Comparison of ENCODE assay signal across 23 cellular contexts in genomic region chr13:45769072-45769471, GRCh38.
A peak's percentile ranks its signal among the peaks of the same experiment; 100 is the strongest.
DNase-seq lines count a peak whose midpoint lies in the region; ATAC-seq and TF ChIP-seq lines count a peak whose summit lies in the region.
"Had no signal": no experiment of that assay in that cellular context is flagged by ENCODE, and none has a peak within 500 bp of the region (broad histone marks: within the 10 kb centered on the region; RNA-seq: fewer than 3 reads in every experiment).

No MANE protein-coding gene starts in this region.

- DNase-seq in mesendoderm: peak; percentile 64
- no peak for DNase-seq in DMS 273 (lab: John Stamatoyannopoulos, UW; ENCODE audit: unreplicated experiment)
- DNase-seq: activated B cell treated with CpG ODN at 0.5 μM for 24 hours; activated CD4-positive, alpha-beta T cell treated with anti-CD3 and anti-CD28 coated beads, Interleukin-2, amount 10 ng/mL, durations not matched to agents 7 days and 5 days; activated effector memory CD4-positive, alpha-beta T cell treated with Interleukin-2 at 50 U/mL for 16 hours; BE2C; DMS53; NCI-H1092; NCI-H1930; NCI-H524; Peyer's patch; right lobe of liver; SIG-M5; stimulated activated CD8-positive, alpha-beta memory T cell treated with anti-CD3 and anti-CD28 coated beads, Interleukin-4, amount 100 ng/mL, for 48 hours; SW 1271 had no signal

- peaks cover 0 to 8% (median 5%) of the 10 kb centered on the region in 5 experiments for H3K9me3 Mint-ChIP-seq in brain
- H3K9me3 Mint-ChIP-seq: activated CD4-positive, alpha-beta T cell treated with anti-CD3 and anti-CD28 coated beads, Interleukin-2, amount 10 ng/mL, durations not matched to agents 7 days and 5 days; activated naive CD4-positive, alpha-beta T cell treated with anti-CD3 and anti-CD28 coated beads, Interleukin-2, amount 50 U/mL, for 72 hours; stimulated activated naive CD8-positive, alpha-beta T cell treated with anti-CD3 and anti-CD28 coated beads, Interleukin-15, Interleukin-2, amounts not matched to agents 100 ng/mL and 50 ng/mL, for 24 hours had no signal

- no peaks in the 10 kb centered on the region for H3K79me2 ChIP-seq in mesendoderm (ENCODE audit: control insufficient read depth, insufficient read depth, low read length)

- no peak for TF ChIP-seq CTCF in brain (conservative IDR thresholded peaks at IDR 0.05)

- peaks cover 81% of the 10 kb centered on the region for H3K4me1 Mint-ChIP-seq in brain
- H3K4me1 Mint-ChIP-seq: activated B cell treated with CpG ODN at 0.5 μM for 24 hours; activated CD4-positive, alpha-beta T cell treated with anti-CD3 and anti-CD28 coated beads, Interleukin-2, amount 10 ng/mL, durations not matched to agents 7 days and 5 days had no signal

- H3K9ac ChIP-seq in BLaER1 treated with 17β-estradiol and CSF1 and Interleukin-3, amounts not matched to agents 10 nM and 100 nM: no peak overlapping the region
- peak overlapping the region; percentile 3 for H3K9ac ChIP-seq in HUES6 (ENCODE audit: low read length)
- H3K9ac ChIP-seq in mesendoderm (ENCODE audit: low read length): no peak overlapping the region

- H4K8ac ChIP-seq in mesendoderm (ENCODE audit: low read depth, low read length): no peak overlapping the region

- no peak overlapping the region for H2AK5ac ChIP-seq in mesendoderm (ENCODE audit: low read length)

- no peaks in the 10 kb centered on the region for H3K27me3 ChIP-seq in BLaER1 treated with 17β-estradiol and CSF1 and Interleukin-3, amounts not matched to agents 10 nM and 100 nM
- H3K27me3 ChIP-seq in HUES6 (ENCODE audit: control insufficient read depth, insufficient read depth, low read length): no peaks in the 10 kb centered on the region
- no peaks in the 10 kb centered on the region for H3K27me3 ChIP-seq in mesendoderm (ENCODE audit: insufficient read depth, low read length, poor library complexity)
- H3K27me3 ChIP-seq: Peyer's patch, right lobe of liver had no signal

- H3K27me3 Mint-ChIP-seq in brain: peaks cover 15% of the 10 kb centered on the region
- H3K27me3 Mint-ChIP-seq: activated CD4-positive, alpha-beta T cell treated with anti-CD3 and anti-CD28 coated beads, Interleukin-2, amount 10 ng/mL, durations not matched to agents 7 days and 5 days had no signal

- ATAC-seq in GM19395 (IDR thresholded peaks at IDR 0.05; ENCODE audit: unreplicated experiment) (no peak), HG03108 (IDR thresholded peaks at IDR 0.05; ENCODE audit: unreplicated experiment) (no peak)
- ATAC-seq: activated naive CD4-positive, alpha-beta T cell treated with anti-CD3 and anti-CD28 coated beads, Interleukin-2, amount 50 U/mL, for 72 hours; HCT116; right lobe of liver had no signal

- peak overlapping the region; percentile 86 for H3K18ac ChIP-seq in mesendoderm (ENCODE audit: low read length)

- no peaks in the 10 kb centered on the region for H3K36me3 ChIP-seq in BLaER1 treated with 17β-estradiol and CSF1 and Interleukin-3, amounts not matched to agents 10 nM and 100 nM
- H3K36me3 ChIP-seq in HUES6 (ENCODE audit: control insufficient read depth, insufficient read depth, low read length): no peaks in the 10 kb centered on the region
- H3K36me3 ChIP-seq in mesendoderm (ENCODE audit: control insufficient read depth, insufficient read depth, low read length): no peaks in the 10 kb centered on the region
- H3K36me3 ChIP-seq: BE2C, Peyer's patch, right lobe of liver had no signal

- H3K23ac ChIP-seq in mesendoderm (ENCODE audit: low read length): no peak overlapping the region

- no peak overlapping the region for H3K4me3 ChIP-seq in BLaER1 treated with 17β-estradiol and CSF1 and Interleukin-3, amounts not matched to agents 10 nM and 100 nM
- H3K4me3 ChIP-seq in HUES6 (ENCODE audit: low read depth, low read length) (peak overlapping the region; percentile 13; the same call in 1 of the 2 replicates), mesendoderm (ENCODE audit: low read length) (no peak overlapping the region)
- H3K4me3 ChIP-seq: Peyer's patch, right lobe of liver had no signal

- H3K4me2 ChIP-seq in BLaER1 treated with 17β-estradiol and CSF1 and Interleukin-3, amounts not matched to agents 10 nM and 100 nM: peak overlapping the region; percentile 40 to 70 (median 49); a peak in 17 of 22 replicates
- H3K4me2 ChIP-seq in mesendoderm (ENCODE audit: low read length): no peak overlapping the region

- H3K4ac ChIP-seq in mesendoderm (ENCODE audit: low read depth, low read length): no peak overlapping the region

- H3K79me1 ChIP-seq in mesendoderm (ENCODE audit: low read length): no peaks in the 10 kb centered on the region

- no peak overlapping the region for H2BK15ac ChIP-seq in mesendoderm (replicated peaks; ENCODE audit: low read depth)

- H4K20me1 ChIP-seq in BLaER1 treated with 17β-estradiol and CSF1 and Interleukin-3, amounts not matched to agents 10 nM and 100 nM: no peaks in the 10 kb centered on the region

- peaks cover 7 to 17% (median 11%) of the 10 kb centered on the region in 10 experiments; a peak in 17 of 20 replicates for H3K4me1 ChIP-seq in BLaER1 treated with 17β-estradiol and CSF1 and Interleukin-3, amounts not matched to agents 10 nM and 100 nM
- H3K4me1 ChIP-seq in HUES6 (ENCODE audit: control insufficient read depth, insufficient read depth, low read length) (peaks cover 40% of the 10 kb centered on the region), mesendoderm (ENCODE audit: control insufficient read depth, low read depth, low read length) (peaks cover 7% of the 10 kb centered on the region)
- H3K4me1 ChIP-seq: BE2C, Peyer's patch, right lobe of liver had no signal

- no peak overlapping the region for H2BK5ac ChIP-seq in mesendoderm (ENCODE audit: low read length)

- peak overlapping the region; percentile 3 to 94 (median 88) for H3K27ac Mint-ChIP-seq in brain
- H3K27ac Mint-ChIP-seq: activated B cell treated with CpG ODN at 0.5 μM for 24 hours; activated CD4-positive, alpha-beta T cell treated with anti-CD3 and anti-CD28 coated beads, Interleukin-2, amount 10 ng/mL, durations not matched to agents 7 days and 5 days; activated naive CD4-positive, alpha-beta T cell treated with anti-CD3 and anti-CD28 coated beads, Interleukin-2, amount 50 U/mL, for 72 hours; stimulated activated naive CD8-positive, alpha-beta T cell treated with anti-CD3 and anti-CD28 coated beads, Interleukin-15, Interleukin-2, amounts not matched to agents 100 ng/mL and 50 ng/mL, for 24 hours had no signal

- H3K9me3 ChIP-seq in BLaER1 treated with 17β-estradiol and CSF1 and Interleukin-3, amounts not matched to agents 10 nM and 100 nM (replicated peaks in 1 of 11): 0 out of 22 replicates have a peak, but pooled peaks cover 0 to 3% (median 0%) of the 10 kb centered on the region in 11 experiments
- peaks cover 2% of the 10 kb centered on the region; the same call in 1 of the 2 replicates for H3K9me3 ChIP-seq in HUES6 (ENCODE audit: control insufficient read depth, insufficient read depth, low read depth, low read length)
- H3K9me3 ChIP-seq: BE2C, Peyer's patch, right lobe of liver had no signal

- peak overlapping the region in 5 of 11 experiments; percentile 4 to 54 (median 18); a peak in 5 of 22 replicates for H3K27ac ChIP-seq in BLaER1 treated with 17β-estradiol and CSF1 and Interleukin-3, amounts not matched to agents 10 nM and 100 nM
- H3K27ac ChIP-seq in HUES6 (ENCODE audit: low read depth, low read length): peak overlapping the region; percentile 39; the same call in 1 of the 2 replicates
- H3K27ac ChIP-seq in mesendoderm (ENCODE audit: low read depth, low read length): no peak overlapping the region
- H3K27ac ChIP-seq: Peyer's patch, right lobe of liver had no signal

- peak overlapping the region; percentile 74 for H2BK120ac ChIP-seq in mesendoderm (ENCODE audit: low read depth, low read length)

- no peak overlapping the region for H4K5ac ChIP-seq in mesendoderm (ENCODE audit: low read length)

- whole genome bisulfite sequencing in mesendoderm (ENCODE audit: extremely low coverage, insufficient coverage, low lambda C conversion rate): no CpG with 5 or more reads among the region's 1 CpG

- H3K4me3 Mint-ChIP-seq in brain: peak overlapping the region in 4 of 5 experiments; percentile 38 to 67 (median 58)
- H3K4me3 Mint-ChIP-seq: activated B cell treated with CpG ODN at 0.5 μM for 24 hours; activated CD4-positive, alpha-beta T cell treated with anti-CD3 and anti-CD28 coated beads, Interleukin-2, amount 10 ng/mL, durations not matched to agents 7 days and 5 days; stimulated activated naive CD8-positive, alpha-beta T cell treated with anti-CD3 and anti-CD28 coated beads, Interleukin-15, Interleukin-2, amounts not matched to agents 100 ng/mL and 50 ng/mL, for 24 hours had no signal

- peak overlapping the region; percentile 19 for H3K56ac ChIP-seq in mesendoderm (ENCODE audit: low read length)

- no peaks in the 10 kb centered on the region for H3K36me3 Mint-ChIP-seq in brain
- H3K36me3 Mint-ChIP-seq: activated naive CD4-positive, alpha-beta T cell treated with anti-CD3 and anti-CD28 coated beads, Interleukin-2, amount 50 U/mL, for 72 hours had no signal
